17 cellular contexts compared by ENCODE assay signal in genomic region chr5:58794875-58795274, GRCh38.
A peak's percentile ranks its signal among the peaks of the same experiment; 100 is the strongest.
DNase-seq lines count a peak whose midpoint lies in the region; ATAC-seq and TF ChIP-seq lines count a peak whose summit lies in the region.
"Had no signal": no experiment of that assay in that cellular context is flagged by ENCODE, and none has a peak within 500 bp of the region (broad histone marks: within the 10 kb centered on the region; RNA-seq: fewer than 3 reads in every experiment).

No MANE protein-coding gene starts in this region.

- H3K27ac ChIP-seq in spleen = no peak overlapping the region
- H3K27ac ChIP-seq: ascending aorta; BLaER1 treated with 17β-estradiol and CSF1 and Interleukin-3, amounts not matched to agents 10 nM and 100 nM; RWPE1 had no signal

- peak; percentile 2 for DNase-seq in stimulated activated CD4-positive, alpha-beta T cell treated with anti-CD3 and anti-CD28 coated beads, Interleukin-12 subunit alpha, Interleukin-12 subunit beta, amount 100 ng/mL, for 4 hours
- no peak for DNase-seq in KBM-7
- no peak for DNase-seq in spleen
- no peak for DNase-seq in activated effector memory CD4-positive, alpha-beta T cell treated with Interleukin-2 at 50 U/mL for 16 hours
- DNase-seq: activated CD8-positive, alpha-beta memory T cell treated with anti-CD3 and anti-CD28 coated beads, Interleukin-2, amount 10 ng/mL, durations not matched to agents 7 days and 5 days; NCI-H1436; NCI-H524; occipital lobe; stimulated activated naive CD4-positive, alpha-beta T cell treated with Interleukin-2 at 50 U/mL for 16 hours; T-helper 9 cell had no signal

- intact Hi-C loops in spleen (cut with DNase I; ENCODE audit: low total_unique reads) = no loop called here

- H3K4me1 ChIP-seq in spleen = no peaks in the 10 kb centered on the region
- H3K4me1 ChIP-seq: ascending aorta had no signal

- no peaks in the 10 kb centered on the region for H3K27me3 ChIP-seq in spleen (replicated peaks in 1 of 7)
- H3K27me3 ChIP-seq: ascending aorta; BLaER1 treated with 17β-estradiol and CSF1 and Interleukin-3, amounts not matched to agents 10 nM and 100 nM had no signal

- no peaks in the 10 kb centered on the region for H3K36me3 ChIP-seq in spleen
- H3K36me3 ChIP-seq: ascending aorta; BLaER1 treated with 17β-estradiol and CSF1 and Interleukin-3, amounts not matched to agents 10 nM and 100 nM had no signal

- no peaks in the 10 kb centered on the region for H3K9me3 ChIP-seq in spleen
- H3K9me3 ChIP-seq: ascending aorta; BLaER1 treated with 17β-estradiol and CSF1 and Interleukin-3, amounts not matched to agents 10 nM and 100 nM had no signal

- in situ Hi-C loops in KBM-7 (cut with MboI; ENCODE audit: low pct_unique_long_range_greater_than_20kb, low sequenced_read_pairs) = no loop called here

- 63 to 88% (median 76%) methylated on average over 4 of the region's 4 CpGs for WGBS in spleen, 5 donors

- ATAC-seq in GM18498 (IDR thresholded peaks at IDR 0.05; ENCODE audit: unreplicated experiment) (peak; percentile 35), GM21423 (IDR thresholded peaks at IDR 0.05; ENCODE audit: unreplicated experiment) (peak; percentile 43), HG03460 (IDR thresholded peaks at IDR 0.05; ENCODE audit: unreplicated experiment) (peak; percentile 42), GM19467 (IDR thresholded peaks at IDR 0.05; ENCODE audit: unreplicated experiment) (no peak)
- ATAC-seq: activated CD8-positive, alpha-beta memory T cell treated with anti-CD3 and anti-CD28 coated beads, Interleukin-2, amount 10 ng/mL, durations not matched to agents 7 days and 5 days had no signal

- no peak for TF ChIP-seq CTCF in spleen (IDR thresholded peaks at IDR 0.05 in 8 of 11, conservative IDR thresholded peaks at IDR 0.05 in 3 of 11)

- no peak overlapping the region for H3K4me3 ChIP-seq in spleen
- H3K4me3 ChIP-seq: ascending aorta; BLaER1 treated with 17β-estradiol and CSF1 and Interleukin-3, amounts not matched to agents 10 nM and 100 nM had no signal

- no peak for TF ChIP-seq POLR2A in spleen (IDR thresholded peaks at IDR 0.05)
